ENCODE assay signal across 37 cellular contexts in the genomic region with DNA sequence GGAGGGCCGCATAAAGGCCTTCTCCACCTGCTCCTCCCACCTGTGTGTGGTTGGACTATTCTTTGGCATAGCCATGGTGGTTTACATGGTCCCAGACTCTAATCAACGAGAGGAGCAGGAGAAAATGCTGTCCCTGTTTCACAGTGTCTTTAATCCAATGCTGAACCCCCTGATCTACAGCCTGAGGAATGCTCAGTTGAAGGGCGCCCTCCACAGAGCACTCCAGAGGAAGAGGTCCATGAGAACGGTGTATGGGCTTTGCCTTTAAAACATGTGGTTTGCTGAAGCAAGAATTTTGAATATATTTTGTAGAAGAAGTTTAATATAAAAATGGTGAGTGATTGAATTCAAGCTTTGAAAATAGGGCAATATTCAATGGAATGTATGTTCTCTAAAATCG. TPM values are rescaled to one million over a fixed set of nuclear protein-coding genes. Genes with fewer than 3 reads are reported as not detected.
"Had no signal": no experiment of that assay in that cellular context is flagged by ENCODE, and none has a peak within 500 bp of the region (broad histone marks: within the 10 kb centered on the region; RNA-seq: fewer than 3 reads in every experiment).

No MANE protein-coding gene starts in this region.

- H3K9ac ChIP-seq: SK-N-SH had no signal

- H3K27ac ChIP-seq: adrenal gland, body of pancreas, breast epithelium, Peyer's patch, SJSA1 had no signal

- H3K9me3 ChIP-seq: adrenal gland, body of pancreas, breast epithelium, MG63, Peyer's patch, SJSA1, SK-N-SH had no signal

- H3K36me3 ChIP-seq: adrenal gland, breast epithelium, MG63, Peyer's patch, SJSA1 had no signal

- H3K4me2 ChIP-seq: SK-N-SH had no signal

- ATAC-seq: activated naive CD4-positive, alpha-beta T cell treated with anti-CD3 and anti-CD28 coated beads, Interleukin-2, amount 50 U/mL, for 72 hours; activated T-cell treated with anti-CD3 and anti-CD28 coated beads, Interleukin-2, amount 50 U/mL, for 4 hours; body of pancreas; PC-3 had no signal

- H3K4me1 ChIP-seq: adrenal gland, body of pancreas, breast epithelium, Peyer's patch, SJSA1 had no signal

- H3K27me3 ChIP-seq: body of pancreas, breast epithelium, MG63, Peyer's patch, SJSA1 had no signal

- FAIRE-seq: TTC549 had no signal

- H3K4me3 ChIP-seq: adrenal gland, body of pancreas, breast epithelium, MG63, Peyer's patch, SJSA1 had no signal

- DNase-seq: activated B cell treated with CpG ODN at 0.5 μM for 24 hours; activated CD4-positive, alpha-beta memory T cell treated with anti-CD3 and anti-CD28 coated beads for 36 hours; activated CD4-positive, alpha-beta T cell treated with anti-CD3 and anti-CD28 coated beads for 4 hours; activated CD4-positive, alpha-beta T cell treated with anti-CD3 and anti-CD28 coated beads, Interleukin-2, amount 50 U/mL, for 1 hour; activated CD4-positive, CD25-positive, alpha-beta regulatory T cell treated with anti-CD3 and anti-CD28 coated beads, Interleukin-2, amount 50 U/mL, for 72 hours; activated CD8-positive, alpha-beta memory T cell treated with anti-CD3 and anti-CD28 coated beads, Interleukin-2, amount 50 U/mL, for 4 hours; activated gamma-delta T cell treated with Interleukin-2 at 50 U/mL for 16 hours; activated naive CD4-positive, alpha-beta T cell treated with anti-CD3 and anti-CD28 coated beads for 36 hours; activated T-cell treated with anti-CD3 and anti-CD28 coated beads for 4 hours; activated T-cell treated with anti-CD3 and anti-CD28 coated beads, Interleukin-2, amount 50 U/mL, for 4 hours; adrenal gland; body of pancreas; Kasumi-1; KG1; NCI-H1092 treated with DMSO at 0.1 percent for 48 hours; NCI-H1417; NCI-H1694; NCI-H1930; NCI-H2081 treated with DMSO at 0.1 percent for 48 hours; NCI-H2171; NCI-H510A; NCI-H526; NCI-H748 treated with DMSO at 0.1 percent for 48 hours; NK-92 treated with Interleukin-12 subunit alpha and Interleukin-12 subunit beta, amount 100 ng/mL, for 24 hours; PC-3; Peyer's patch; RPMI8226; SHP77 treated with DMSO at 0.1 percent for 48 hours; SK-N-SH had no signal

RNA-seq across cellular contexts. Expression of gene OR2A2, which starts 0.9 kb away (rescaled TPM):
- total RNA-seq: activated B cell treated with CpG ODN at 0.5 μM for 24 hours; activated CD4-positive, alpha-beta memory T cell treated with anti-CD3 and anti-CD28 coated beads for 36 hours; activated naive CD4-positive, alpha-beta T cell treated with anti-CD3 and anti-CD28 coated beads for 36 hours; activated naive CD4-positive, alpha-beta T cell treated with anti-CD3 and anti-CD28 coated beads, Interleukin-2, amount 50 U/mL, for 72 hours; activated T-cell treated with anti-CD3 and anti-CD28 coated beads, Interleukin-2, amount 50 U/mL, for 4 hours; activated T-helper 1 cell treated with anti-CD3 and anti-CD28 coated beads, Interleukin-12 subunit alpha, Interleukin-12 subunit beta, Interleukin-2, Interleukin-4 antibody, amounts not matched to agents 30 ng/mL and 10 ng/mL and 1 ng/mL, durations not matched to agents 14 hours and 24 hours and 36 hours; adrenal gland; astrocyte; body of pancreas; breast epithelium; cardiac septum; PC-3; Peyer's patch; SJSA1 had no signal
- polyA plus RNA-seq: adrenal gland, SK-N-SH had no signal

RNA-seq across cellular contexts. Expression of gene OR2A14, which starts 12.7 kb away (rescaled TPM):
- total RNA-seq: activated B cell treated with CpG ODN at 0.5 μM for 24 hours; activated CD4-positive, alpha-beta memory T cell treated with anti-CD3 and anti-CD28 coated beads for 36 hours; activated naive CD4-positive, alpha-beta T cell treated with anti-CD3 and anti-CD28 coated beads for 36 hours; activated naive CD4-positive, alpha-beta T cell treated with anti-CD3 and anti-CD28 coated beads, Interleukin-2, amount 50 U/mL, for 72 hours; activated T-cell treated with anti-CD3 and anti-CD28 coated beads, Interleukin-2, amount 50 U/mL, for 4 hours; activated T-helper 1 cell treated with anti-CD3 and anti-CD28 coated beads, Interleukin-12 subunit alpha, Interleukin-12 subunit beta, Interleukin-2, Interleukin-4 antibody, amounts not matched to agents 30 ng/mL and 10 ng/mL and 1 ng/mL, durations not matched to agents 14 hours and 24 hours and 36 hours; adrenal gland; astrocyte; body of pancreas; breast epithelium; cardiac septum; PC-3; Peyer's patch; SJSA1 had no signal
- polyA plus RNA-seq: adrenal gland, SK-N-SH had no signal

RNA-seq across cellular contexts. Expression of gene OR2A12, which starts 24.2 kb away (rescaled TPM):
- total RNA-seq: activated B cell treated with CpG ODN at 0.5 μM for 24 hours; activated CD4-positive, alpha-beta memory T cell treated with anti-CD3 and anti-CD28 coated beads for 36 hours; activated naive CD4-positive, alpha-beta T cell treated with anti-CD3 and anti-CD28 coated beads for 36 hours; activated naive CD4-positive, alpha-beta T cell treated with anti-CD3 and anti-CD28 coated beads, Interleukin-2, amount 50 U/mL, for 72 hours; activated T-cell treated with anti-CD3 and anti-CD28 coated beads, Interleukin-2, amount 50 U/mL, for 4 hours; activated T-helper 1 cell treated with anti-CD3 and anti-CD28 coated beads, Interleukin-12 subunit alpha, Interleukin-12 subunit beta, Interleukin-2, Interleukin-4 antibody, amounts not matched to agents 30 ng/mL and 10 ng/mL and 1 ng/mL, durations not matched to agents 14 hours and 24 hours and 36 hours; adrenal gland; astrocyte; body of pancreas; breast epithelium; cardiac septum; PC-3; Peyer's patch; SJSA1 had no signal
- polyA plus RNA-seq: adrenal gland, SK-N-SH had no signal

RNA-seq across cellular contexts. Expression of gene OR2A25, which starts 40.7 kb away (rescaled TPM):
- total RNA-seq: activated B cell treated with CpG ODN at 0.5 μM for 24 hours; activated CD4-positive, alpha-beta memory T cell treated with anti-CD3 and anti-CD28 coated beads for 36 hours; activated naive CD4-positive, alpha-beta T cell treated with anti-CD3 and anti-CD28 coated beads for 36 hours; activated naive CD4-positive, alpha-beta T cell treated with anti-CD3 and anti-CD28 coated beads, Interleukin-2, amount 50 U/mL, for 72 hours; activated T-cell treated with anti-CD3 and anti-CD28 coated beads, Interleukin-2, amount 50 U/mL, for 4 hours; activated T-helper 1 cell treated with anti-CD3 and anti-CD28 coated beads, Interleukin-12 subunit alpha, Interleukin-12 subunit beta, Interleukin-2, Interleukin-4 antibody, amounts not matched to agents 30 ng/mL and 10 ng/mL and 1 ng/mL, durations not matched to agents 14 hours and 24 hours and 36 hours; adrenal gland; astrocyte; body of pancreas; breast epithelium; cardiac septum; PC-3; Peyer's patch; SJSA1 had no signal
- polyA plus RNA-seq: adrenal gland, SK-N-SH had no signal
